Comparison of ENCODE assay signal across 9 cellular contexts in genomic region chr5:16160706-16161105, GRCh38. TPM values are rescaled to one million over a fixed set of nuclear protein-coding genes. Genes with fewer than 3 reads are reported as not detected.
A peak's percentile ranks its signal among the peaks of the same experiment; 100 is the strongest.
DNase-seq lines count a peak whose midpoint lies in the region; ATAC-seq and TF ChIP-seq lines count a peak whose summit lies in the region.
"Had no signal": no experiment of that assay in that cellular context is flagged by ENCODE, and none has a peak within 500 bp of the region (broad histone marks: within the 10 kb centered on the region; RNA-seq: fewer than 3 reads in every experiment).

No MANE protein-coding gene starts in this region.

- no peaks in the 10 kb centered on the region for H3K36me3 Mint-ChIP-seq in activated T-cell treated with anti-CD3 and anti-CD28 coated beads, Interleukin-2, amount 50 U/mL, for 24 hours (ENCODE audit: low read depth)
- H3K36me3 Mint-ChIP-seq: IgD-negative memory B cell had no signal

- H3K79me2 ChIP-seq in fibroblast of lung (ENCODE audit: control insufficient read depth, insufficient read depth, low read length) (no peaks in the 10 kb centered on the region), osteoblast (ENCODE audit: insufficient read depth, low read length) (no peaks in the 10 kb centered on the region)

- ATAC-seq in HG02678 (IDR thresholded peaks at IDR 0.05; ENCODE audit: unreplicated experiment) = peak; percentile 92

- DNase-seq in AG09319 (ENCODE audit: extremely low read depth, low read depth) (peak; percentile 22), GM13976 (ENCODE audit: low spot score) (peak; percentile 26), NCI-H1092 (lab: John Stamatoyannopoulos, UW) (peak; percentile 44), SK-MEL-5 (ENCODE audit: low read depth, low spot score) (peak; percentile 91), fibroblast of lung (ENCODE audit: low read depth in 2 of 2) (peak; percentile 52 to 68), osteoblast (ENCODE audit: insufficient read length, low spot score, missing footprints) (no peak)
- no peak for DNase-seq in activated T-cell treated with anti-CD3 and anti-CD28 coated beads, Interleukin-2, amount 50 U/mL, for 24 hours

- H3K9me3 ChIP-seq in fibroblast of lung (ENCODE audit: control insufficient read depth, insufficient read depth, low read depth, low read length) (no peaks in the 10 kb centered on the region), osteoblast (ENCODE audit: low read depth, low read length) (no peaks in the 10 kb centered on the region)

- H4K20me1 ChIP-seq in fibroblast of lung (ENCODE audit: control insufficient read depth, extremely low read depth, insufficient read depth, low read length) = peaks cover 1% of the 10 kb centered on the region
- no peaks in the 10 kb centered on the region for H4K20me1 ChIP-seq in osteoblast (ENCODE audit: insufficient read depth, low read length)

- H3K4me2 ChIP-seq in fibroblast of lung (ENCODE audit: extremely low read depth, insufficient read depth, low read length) (no peak overlapping the region), osteoblast (ENCODE audit: insufficient read depth, low read length) (no peak overlapping the region)

- in situ Hi-C loops in GM13976 (cut with MboI; ENCODE audit: low sequenced_read_pairs, unreplicated experiment) (loop anchor here (25.0 kb wide), 1 partner anchor 402 kb away; no protein-coding TSS in a partner anchor), SK-MEL-5 (cut with HindIII; ENCODE audit: low pct_unique_long_range_greater_than_20kb, low sequenced_read_pairs) (no loop called here)

- H3K27me3 ChIP-seq in fibroblast of lung (ENCODE audit: control insufficient read depth, insufficient read depth, low read length) (no peaks in the 10 kb centered on the region), osteoblast (ENCODE audit: insufficient read depth, low read length) (no peaks in the 10 kb centered on the region)

- H3K27me3 Mint-ChIP-seq in activated T-cell treated with anti-CD3 and anti-CD28 coated beads, Interleukin-2, amount 50 U/mL, for 24 hours = no peaks in the 10 kb centered on the region
- H3K27me3 Mint-ChIP-seq: IgD-negative memory B cell had no signal

- H2AFZ ChIP-seq in fibroblast of lung (ENCODE audit: low read length) (no peak overlapping the region), osteoblast (ENCODE audit: low read length) (no peak overlapping the region)

- no peaks in the 10 kb centered on the region for H3K36me3 ChIP-seq in fibroblast of lung (ENCODE audit: control insufficient read depth, insufficient read depth, low read length)
- no peaks in the 10 kb centered on the region for H3K36me3 ChIP-seq in osteoblast (ENCODE audit: insufficient read depth, low read length)

- H3K27ac Mint-ChIP-seq in activated T-cell treated with anti-CD3 and anti-CD28 coated beads, Interleukin-2, amount 50 U/mL, for 24 hours = no peak overlapping the region
- H3K27ac Mint-ChIP-seq: IgD-negative memory B cell had no signal

- no peak overlapping the region for H3K9ac ChIP-seq in fibroblast of lung (ENCODE audit: insufficient read depth, low read length)

- H3K4me1 Mint-ChIP-seq in activated T-cell treated with anti-CD3 and anti-CD28 coated beads, Interleukin-2, amount 50 U/mL, for 24 hours (ENCODE audit: low read depth) = no peaks in the 10 kb centered on the region

- no peak overlapping the region for H3K4me3 Mint-ChIP-seq in activated T-cell treated with anti-CD3 and anti-CD28 coated beads, Interleukin-2, amount 50 U/mL, for 24 hours
- H3K4me3 Mint-ChIP-seq: IgD-negative memory B cell had no signal

- no peak overlapping the region for H3K4me3 ChIP-seq in fibroblast of lung (replicated peaks in 1 of 4; ENCODE audit: control extremely low read depth in 1 of 4, insufficient read depth in 1 of 4, low read depth in 3 of 4, low read length in 4 of 4)
- no peak overlapping the region for H3K4me3 ChIP-seq in osteoblast (ENCODE audit: insufficient read depth, low read length)

- no peak overlapping the region for H3K27ac ChIP-seq in fibroblast of lung (ENCODE audit: insufficient read depth, low read length)
- H3K27ac ChIP-seq in osteoblast (ENCODE audit: low read depth, low read length) = no peak overlapping the region

- H3K4me1 ChIP-seq in fibroblast of lung (ENCODE audit: control insufficient read depth, extremely low read depth, insufficient read depth, low read length) = no peaks in the 10 kb centered on the region
- H3K4me1 ChIP-seq in osteoblast (ENCODE audit: insufficient read depth, low read length) = no peaks in the 10 kb centered on the region

- no peaks in the 10 kb centered on the region for H3K9me3 Mint-ChIP-seq in activated T-cell treated with anti-CD3 and anti-CD28 coated beads, Interleukin-2, amount 50 U/mL, for 24 hours

- TF ChIP-seq CTCF in AG09319 (IDR thresholded peaks at IDR 0.05; ENCODE audit: low read depth, low read length) (peak; percentile 74), GM13976 (IDR thresholded peaks at IDR 0.05; ENCODE audit: borderline replicate concordance, control extremely low read depth, extremely low read depth, insufficient read depth, missing control alignments) (peak; percentile 75), fibroblast of lung (conservative IDR thresholded peaks at IDR 0.05 in 1 of 2, IDR thresholded peaks at IDR 0.05 in 1 of 2; ENCODE audit: low read depth in 1 of 2, low read length in 2 of 2) (peak; percentile 65 to 73), osteoblast (IDR thresholded peaks at IDR 0.05; ENCODE audit: extremely low read depth, low read depth, low read length) (peak; percentile 68)

RNA-seq across cellular contexts. Expression of gene MARCHF11, which starts 18.9 kb away (rescaled TPM):
- total RNA-seq in SK-MEL-5 (2014; rRNA removed; shearing (Covaris generic)) = not detected in 2 replicates
- not detected in 2 replicates for polyA plus RNA-seq in SK-MEL-5 (2015; cell fraction: cytosol; rRNA removed)
- polyA plus RNA-seq in SK-MEL-5 (2015; cell fraction: nucleus; rRNA removed) = not detected in 2 replicates
- total RNA-seq in fibroblast of lung (not detected in 2 replicates), osteoblast (not detected in 2 replicates)
- not detected in 2 replicates for polyA plus RNA-seq in fibroblast of lung
- not detected in 2 replicates for polyA plus RNA-seq in fibroblast of lung (2012)
- not detected in 2 replicates for polyA minus RNA-seq in fibroblast of lung (ENCODE audit: low replicate concordance)
- polyA plus RNA-seq: IgD-negative memory B cell had no signal

Comparison
In these comparisons a context has a peak if more than half of its experiments do, and no peak if none do; other contexts are left out.
1. DNase-seq: peak in AG09319 (single experiment), GM13976 (single experiment), NCI-H1092 (single experiment), SK-MEL-5 (single experiment) and fibroblast of lung (2 of 2); none in osteoblast (single experiment) and activated T-cell treated with anti-CD3 and anti-CD28 coated beads, Interleukin-2, amount 50 U/mL, for 24 hours (single experiment).
2. Peak in every context shown above with its lines, with median percentiles within 50 percentile points of each other: CTCF ChIP-seq.